Comparison of ENCODE assay signal across 36 cellular contexts in the genomic region with DNA sequence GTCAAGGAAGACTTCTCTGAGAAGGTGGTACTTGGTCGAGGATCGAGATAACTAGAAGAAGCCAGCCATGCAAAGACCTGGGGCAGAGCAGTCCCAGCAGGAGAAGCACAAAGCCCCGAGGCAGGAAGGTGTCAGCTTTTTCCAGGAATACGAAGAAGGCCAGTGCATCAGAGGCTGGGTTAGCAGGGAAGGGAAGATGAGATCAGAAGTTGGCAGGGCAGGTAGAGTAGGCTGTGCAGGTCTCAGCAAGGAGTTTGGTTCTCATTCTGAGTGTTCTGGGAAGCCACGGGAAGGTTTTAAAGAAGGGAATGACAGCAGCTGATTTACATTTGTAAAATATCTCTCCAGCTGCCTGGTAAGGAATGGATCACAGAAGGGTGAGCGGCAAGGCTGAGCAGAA.
"Had no signal": no experiment of that assay in that cellular context is flagged by ENCODE, and none has a peak within 500 bp of the region (broad histone marks: within the 10 kb centered on the region; RNA-seq: fewer than 3 reads in every experiment).

No MANE protein-coding gene starts in this region.

- H3K27ac Mint-ChIP-seq: activated CD4-positive, alpha-beta memory T cell treated with anti-CD3 and anti-CD28 coated beads for 36 hours; activated CD4-positive, alpha-beta T cell treated with anti-CD3 and anti-CD28 coated beads for 36 hours; activated CD4-positive, alpha-beta T cell treated with anti-CD3 and anti-CD28 coated beads, Interleukin-2, amount 10 ng/mL, durations not matched to agents 24 days and 14 days; activated CD8-positive, alpha-beta memory T cell treated with anti-CD3 and anti-CD28 coated beads, Interleukin-2, amount 10 ng/mL, durations not matched to agents 7 days and 5 days; activated CD8-positive, alpha-beta T cell treated with anti-CD3 and anti-CD28 coated beads, Interleukin-2, amount 10 ng/mL, durations not matched to agents 7 days and 5 days; activated naive CD4-positive, alpha-beta T cell treated with anti-CD3 and anti-CD28 coated beads for 36 hours; activated naive CD4-positive, alpha-beta T cell treated with anti-CD3 and anti-CD28 coated beads, Interleukin-2, amount 50 U/mL, for 24 hours; activated naive CD8-positive, alpha-beta T cell treated with anti-CD3 and anti-CD28 coated beads for 36 hours; activated naive CD8-positive, alpha-beta T cell treated with anti-CD3 and anti-CD28 coated beads, Interleukin-2, amount 50 U/mL, for 24 hours; activated T-helper 1 cell treated with anti-CD3 and anti-CD28 coated beads, Interleukin-12 subunit alpha, Interleukin-12 subunit beta, Interleukin-2, Interleukin-4 antibody, amounts not matched to agents 30 ng/mL and 10 ng/mL and 1 ng/mL, durations not matched to agents 14 hours and 24 hours and 36 hours; activated T-helper 2 cell treated with anti-CD3 and anti-CD28 coated beads, Interferon-gamma antibody, Interleukin-2, Interleukin-4, amounts not matched to agents 10 μg/mL and 5 μg/mL and 100 μg/mL, durations not matched to agents 14 hours and 24 hours and 36 hours; dendritic cell treated with granulocyte-macrophage colony-stimulating factor and Interleukin-4, amounts not matched to agents 40 ng/mL and 50 ng/mL, for 4 days; endodermal cell; T-cell; T-helper 1 cell treated with Interleukin-12 subunit alpha and Interleukin-12 subunit beta and Interleukin-4 antibody, amounts not matched to agents 30 μg/mL and 1 μg/mL, for 36 hours had no signal

- H3K4me3 Mint-ChIP-seq: activated CD4-positive, alpha-beta memory T cell treated with anti-CD3 and anti-CD28 coated beads for 36 hours; activated CD4-positive, alpha-beta T cell treated with anti-CD3 and anti-CD28 coated beads for 36 hours; activated CD4-positive, alpha-beta T cell treated with anti-CD3 and anti-CD28 coated beads, Interleukin-2, amount 10 ng/mL, durations not matched to agents 24 days and 14 days; activated CD8-positive, alpha-beta memory T cell treated with anti-CD3 and anti-CD28 coated beads, Interleukin-2, amount 10 ng/mL, durations not matched to agents 7 days and 5 days; activated CD8-positive, alpha-beta T cell treated with anti-CD3 and anti-CD28 coated beads, Interleukin-2, amount 10 ng/mL, durations not matched to agents 7 days and 5 days; activated naive CD4-positive, alpha-beta T cell treated with anti-CD3 and anti-CD28 coated beads for 36 hours; activated naive CD4-positive, alpha-beta T cell treated with anti-CD3 and anti-CD28 coated beads, Interleukin-2, amount 50 U/mL, for 24 hours; activated naive CD8-positive, alpha-beta T cell treated with anti-CD3 and anti-CD28 coated beads for 36 hours; activated naive CD8-positive, alpha-beta T cell treated with anti-CD3 and anti-CD28 coated beads, Interleukin-2, amount 50 U/mL, for 24 hours; activated T-helper 1 cell treated with anti-CD3 and anti-CD28 coated beads, Interleukin-12 subunit alpha, Interleukin-12 subunit beta, Interleukin-2, Interleukin-4 antibody, amounts not matched to agents 30 ng/mL and 10 ng/mL and 1 ng/mL, durations not matched to agents 14 hours and 24 hours and 36 hours; central memory CD8-positive, alpha-beta T cell; dendritic cell treated with granulocyte-macrophage colony-stimulating factor and Interleukin-4, amounts not matched to agents 40 ng/mL and 50 ng/mL, for 4 days; endodermal cell; T-cell; T-helper 1 cell treated with Interleukin-12 subunit alpha and Interleukin-12 subunit beta and Interleukin-4 antibody, amounts not matched to agents 30 μg/mL and 1 μg/mL, for 36 hours had no signal

- H3K27me3 Mint-ChIP-seq: activated CD4-positive, alpha-beta T cell treated with anti-CD3 and anti-CD28 coated beads, Interleukin-2, amount 10 ng/mL, durations not matched to agents 24 days and 14 days; activated CD8-positive, alpha-beta memory T cell treated with anti-CD3 and anti-CD28 coated beads, Interleukin-2, amount 10 ng/mL, durations not matched to agents 7 days and 5 days; activated naive CD8-positive, alpha-beta T cell treated with anti-CD3 and anti-CD28 coated beads for 36 hours; activated naive CD8-positive, alpha-beta T cell treated with anti-CD3 and anti-CD28 coated beads, Interleukin-2, amount 50 U/mL, for 24 hours; central memory CD8-positive, alpha-beta T cell had no signal

- H3K4me1 Mint-ChIP-seq: activated CD4-positive, alpha-beta T cell treated with anti-CD3 and anti-CD28 coated beads for 36 hours; activated CD4-positive, alpha-beta T cell treated with anti-CD3 and anti-CD28 coated beads, Interleukin-2, amount 10 ng/mL, durations not matched to agents 24 days and 14 days; activated CD8-positive, alpha-beta memory T cell treated with anti-CD3 and anti-CD28 coated beads, Interleukin-2, amount 10 ng/mL, durations not matched to agents 7 days and 5 days; activated naive CD4-positive, alpha-beta T cell treated with anti-CD3 and anti-CD28 coated beads, Interleukin-2, amount 50 U/mL, for 24 hours; activated naive CD8-positive, alpha-beta T cell treated with anti-CD3 and anti-CD28 coated beads for 36 hours; activated naive CD8-positive, alpha-beta T cell treated with anti-CD3 and anti-CD28 coated beads, Interleukin-2, amount 50 U/mL, for 24 hours; central memory CD8-positive, alpha-beta T cell; T-cell had no signal

- H3K4me1 ChIP-seq: adrenal gland, body of pancreas, breast epithelium had no signal

- H3K27me3 ChIP-seq: adrenal gland, body of pancreas, breast epithelium, esophagus squamous epithelium, heart left ventricle had no signal

- H3K9me3 Mint-ChIP-seq: activated CD4-positive, alpha-beta T cell treated with anti-CD3 and anti-CD28 coated beads, Interleukin-2, amount 10 ng/mL, durations not matched to agents 24 days and 14 days; activated naive CD4-positive, alpha-beta T cell treated with anti-CD3 and anti-CD28 coated beads for 36 hours; activated naive CD4-positive, alpha-beta T cell treated with anti-CD3 and anti-CD28 coated beads, Interleukin-2, amount 50 U/mL, for 24 hours; activated naive CD8-positive, alpha-beta T cell treated with anti-CD3 and anti-CD28 coated beads for 36 hours; activated T-helper 1 cell treated with anti-CD3 and anti-CD28 coated beads, Interleukin-12 subunit alpha, Interleukin-12 subunit beta, Interleukin-2, Interleukin-4 antibody, amounts not matched to agents 30 ng/mL and 10 ng/mL and 1 ng/mL, durations not matched to agents 14 hours and 24 hours and 36 hours; activated T-helper 2 cell treated with anti-CD3 and anti-CD28 coated beads, Interferon-gamma antibody, Interleukin-2, Interleukin-4, amounts not matched to agents 10 μg/mL and 5 μg/mL and 100 μg/mL, durations not matched to agents 14 hours and 24 hours and 36 hours; dendritic cell treated with granulocyte-macrophage colony-stimulating factor and Interleukin-4, amounts not matched to agents 40 ng/mL and 50 ng/mL, for 4 days; endodermal cell; T-helper 1 cell treated with Interleukin-12 subunit alpha and Interleukin-12 subunit beta and Interleukin-4 antibody, amounts not matched to agents 30 μg/mL and 1 μg/mL, for 36 hours had no signal

- H3K4me3 ChIP-seq: adrenal gland, body of pancreas, breast epithelium, coronary artery, dorsolateral prefrontal cortex, esophagus squamous epithelium, heart left ventricle had no signal

- FAIRE-seq: frontal cortex had no signal

- H3K36me3 ChIP-seq: adrenal gland, breast epithelium, esophagus squamous epithelium, heart left ventricle had no signal

- DNase-seq: activated CD4-positive, alpha-beta memory T cell treated with anti-CD3 and anti-CD28 coated beads for 36 hours; activated CD4-positive, alpha-beta T cell treated with anti-CD3 and anti-CD28 coated beads for 36 hours; activated CD4-positive, alpha-beta T cell treated with anti-CD3 and anti-CD28 coated beads, Interleukin-2, amount 10 ng/mL, durations not matched to agents 24 days and 14 days; activated CD4-positive, CD25-positive, alpha-beta regulatory T cell; activated CD4-positive, CD25-positive, alpha-beta regulatory T cell treated with anti-CD3 and anti-CD28 coated beads, Interleukin-2, amount 50 U/mL, for 72 hours; activated CD8-positive, alpha-beta memory T cell treated with anti-CD3 and anti-CD28 coated beads, Interleukin-2, amount 10 ng/mL, durations not matched to agents 7 days and 5 days; activated CD8-positive, alpha-beta memory T cell treated with anti-CD3 and anti-CD28 coated beads, Interleukin-2, amount 50 U/mL, for 4 hours; activated CD8-positive, alpha-beta T cell treated with anti-CD3 and anti-CD28 coated beads, Interleukin-2, amount 10 ng/mL, durations not matched to agents 7 days and 5 days; activated effector memory CD4-positive, alpha-beta T cell treated with anti-CD3 and anti-CD28 coated beads, Interleukin-2, amount 50 U/mL, for 16 hours; activated naive CD4-positive, alpha-beta T cell treated with anti-CD3 and anti-CD28 coated beads for 36 hours; activated naive CD8-positive, alpha-beta T cell treated with anti-CD3 and anti-CD28 coated beads for 36 hours; activated naive CD8-positive, alpha-beta T cell treated with anti-CD3 and anti-CD28 coated beads, Interleukin-2, amount 50 U/mL, for 24 hours; activated T-cell treated with anti-CD3 and anti-CD28 coated beads, Interleukin-2, amount 50 U/mL, for 1 hour; activated T-cell treated with anti-CD3 and anti-CD28 coated beads, Interleukin-2, amount 50 U/mL, for 48 hours; adrenal gland; amygdala; aorta; body of pancreas; dorsolateral prefrontal cortex; effector memory CD4-positive, alpha-beta T cell; endodermal cell; erythroblast; esophagus squamous epithelium; heart left ventricle; SW 1271; T-cell; T1000 had no signal

- H3K27ac ChIP-seq: adrenal gland, body of pancreas, breast epithelium, coronary artery, dorsolateral prefrontal cortex, esophagus squamous epithelium, heart left ventricle had no signal

- H3K36me3 Mint-ChIP-seq: activated CD4-positive, alpha-beta memory T cell treated with anti-CD3 and anti-CD28 coated beads for 36 hours; activated CD8-positive, alpha-beta memory T cell treated with anti-CD3 and anti-CD28 coated beads, Interleukin-2, amount 10 ng/mL, durations not matched to agents 7 days and 5 days; activated naive CD4-positive, alpha-beta T cell treated with anti-CD3 and anti-CD28 coated beads, Interleukin-2, amount 50 U/mL, for 24 hours; activated naive CD8-positive, alpha-beta T cell treated with anti-CD3 and anti-CD28 coated beads for 36 hours; T-cell had no signal

- ATAC-seq: activated CD4-positive, alpha-beta T cell treated with anti-CD3 and anti-CD28 coated beads for 36 hours; activated CD8-positive, alpha-beta memory T cell treated with anti-CD3 and anti-CD28 coated beads, Interleukin-2, amount 10 ng/mL, durations not matched to agents 7 days and 5 days; activated CD8-positive, alpha-beta T cell treated with anti-CD3 and anti-CD28 coated beads, Interleukin-2, amount 10 ng/mL, durations not matched to agents 7 days and 5 days; activated naive CD8-positive, alpha-beta T cell treated with anti-CD3 and anti-CD28 coated beads, Interleukin-2, amount 50 U/mL, for 24 hours; body of pancreas; heart left ventricle; T-cell had no signal
